Comparison of ENCODE assay signal across 21 cellular contexts in the genomic region with DNA sequence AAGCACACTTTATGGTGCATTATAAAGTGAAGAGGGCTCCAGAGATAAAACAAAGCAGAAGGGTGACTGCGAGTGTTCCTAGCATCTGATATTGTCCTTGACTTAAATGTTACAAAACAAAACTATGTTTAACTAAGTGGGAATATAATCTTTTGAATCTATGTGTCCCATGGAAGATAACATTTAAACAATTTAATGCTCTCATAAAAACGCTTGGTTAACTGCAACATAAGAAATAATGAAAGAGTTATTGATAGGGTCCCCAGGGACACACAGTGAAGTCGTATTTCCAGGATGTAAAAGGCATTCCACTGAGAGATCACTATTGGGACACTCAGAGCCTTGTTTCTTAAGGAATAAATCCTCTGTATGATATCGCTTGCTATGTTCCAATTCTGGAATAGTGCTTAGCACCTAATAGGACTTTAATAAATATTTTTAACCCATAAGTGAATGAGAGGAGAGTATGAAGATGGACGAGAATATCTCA.
"Had no signal": no experiment of that assay in that cellular context is flagged by ENCODE, and none has a peak within 500 bp of the region (broad histone marks: within the 10 kb centered on the region; RNA-seq: fewer than 3 reads in every experiment).

No MANE protein-coding gene starts in this region.

- DNase-seq: activated B cell treated with CpG ODN at 0.5 μM for 24 hours; activated CD4-positive, alpha-beta T cell treated with anti-CD3 and anti-CD28 coated beads for 36 hours; activated CD4-positive, alpha-beta T cell treated with anti-CD3 and anti-CD28 coated beads, Interleukin-2, amount 50 U/mL, for 4 hours; activated CD8-positive, alpha-beta memory T cell treated with anti-CD3 and anti-CD28 coated beads, Interleukin-2, amount 50 U/mL, for 48 hours; activated naive CD4-positive, alpha-beta T cell treated with Interleukin-2 at 50 U/mL for 16 hours; activated naive CD8-positive, alpha-beta T cell treated with anti-CD3 and anti-CD28 coated beads for 36 hours; activated T-cell treated with anti-CD3 and anti-CD28 coated beads, Interleukin-2, amount 50 U/mL, for 4 hours; effector memory CD4-positive, alpha-beta T cell; head of caudate nucleus; hypothalamus; left ventricle myocardium superior; nucleus accumbens; posterior cingulate gyrus; retina; sigmoid colon; stimulated activated CD4-positive, alpha-beta T cell treated with anti-CD3 and anti-CD28 coated beads, Interleukin-4, amount 100 ng/mL, for 1 hour; stimulated activated naive CD8-positive, alpha-beta T cell treated with anti-CD3 and anti-CD28 coated beads, Interleukin-15, Interleukin-2, amounts not matched to agents 100 U/mL and 50 U/mL, for 24 hours; T-helper 1 cell; upper lobe of left lung had no signal

- H3K27ac ChIP-seq: breast epithelium, gastroesophageal sphincter, sigmoid colon, upper lobe of left lung had no signal

- H3K27me3 ChIP-seq: breast epithelium, gastroesophageal sphincter, sigmoid colon, upper lobe of left lung had no signal

- H3K9me3 ChIP-seq: breast epithelium, gastroesophageal sphincter, sigmoid colon, upper lobe of left lung had no signal

- H3K4me3 ChIP-seq: breast epithelium, gastroesophageal sphincter, sigmoid colon, upper lobe of left lung had no signal

- H3K4me1 ChIP-seq: breast epithelium, upper lobe of left lung had no signal

- H3K36me3 ChIP-seq: breast epithelium, gastroesophageal sphincter, sigmoid colon, upper lobe of left lung had no signal
